In the genomic region with DNA sequence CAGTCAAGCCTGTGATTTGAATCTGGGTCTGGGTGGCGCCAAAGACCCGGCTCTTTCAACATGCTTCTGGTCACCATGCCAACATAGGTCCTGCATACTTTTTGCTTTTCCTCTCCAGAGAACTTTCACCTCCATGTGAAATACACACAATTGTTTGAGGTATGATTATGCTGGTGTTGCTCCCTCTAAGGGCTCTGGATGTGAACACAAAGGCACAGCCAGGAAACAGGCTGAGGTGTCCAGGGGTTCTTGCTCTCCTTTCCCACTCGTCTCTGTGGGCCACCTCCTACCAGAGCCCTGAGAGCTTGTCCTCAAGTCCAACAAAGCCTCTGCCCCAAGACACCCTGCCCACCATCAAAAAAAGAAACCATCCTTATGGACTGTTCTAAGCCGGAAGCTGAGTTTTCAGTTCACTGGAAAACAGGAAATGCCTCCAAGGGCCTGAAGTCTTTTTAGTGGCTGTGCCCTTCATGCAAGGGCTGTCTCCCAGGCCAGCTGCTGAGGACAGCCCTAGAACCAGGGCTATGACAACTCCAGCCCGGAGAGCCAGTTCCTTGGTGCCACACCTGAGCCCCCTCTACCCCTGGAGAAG, we compare ENCODE assay signal across 29 cellular contexts.
DNase-seq lines count a peak whose midpoint lies in the region; ATAC-seq and TF ChIP-seq lines count a peak whose summit lies in the region.
"Had no signal": no experiment of that assay in that cellular context is flagged by ENCODE, and none has a peak within 500 bp of the region (broad histone marks: within the 10 kb centered on the region; RNA-seq: fewer than 3 reads in every experiment).

No MANE protein-coding gene starts in this region.

- no peaks in the 10 kb centered on the region for H3K36me3 Mint-ChIP-seq in stimulated activated naive CD8-positive, alpha-beta T cell treated with anti-CD3 and anti-CD28 coated beads, Interleukin-15, Interleukin-2, amounts not matched to agents 100 ng/mL and 50 ng/mL, for 24 hours (ENCODE audit: low read depth)
- H3K36me3 Mint-ChIP-seq in Calu3 (ENCODE audit: insufficient read depth, unreplicated experiment): no peaks in the 10 kb centered on the region
- H3K36me3 Mint-ChIP-seq: CD4-positive, CD25-positive, alpha-beta regulatory T cell had no signal

- no peaks in the 10 kb centered on the region for H3K27me3 ChIP-seq in upper lobe of left lung
- H3K27me3 ChIP-seq: MG63, thyroid gland had no signal

- peak overlapping the region; percentile 21 to 71 (median 65) for H3K27ac ChIP-seq in upper lobe of left lung
- H3K27ac ChIP-seq: HL-60, SK-N-MC had no signal

- H3K9me3 Mint-ChIP-seq in stimulated activated naive CD8-positive, alpha-beta T cell treated with anti-CD3 and anti-CD28 coated beads, Interleukin-15, Interleukin-2, amounts not matched to agents 100 ng/mL and 50 ng/mL, for 24 hours: no peaks in the 10 kb centered on the region
- H3K9me3 Mint-ChIP-seq in Calu3 (ENCODE audit: low read depth, unreplicated experiment): peaks cover 4% of the 10 kb centered on the region
- H3K9me3 Mint-ChIP-seq: activated CD4-positive, alpha-beta memory T cell treated with anti-CD3 and anti-CD28 coated beads, Interleukin-2, amount 10 ng/mL, durations not matched to agents 7 days and 5 days; activated naive CD4-positive, alpha-beta T cell treated with anti-CD3 and anti-CD28 coated beads, Interleukin-2, amount 10 ng/mL, durations not matched to agents 7 days and 5 days; CD4-positive, CD25-positive, alpha-beta regulatory T cell; central memory CD8-positive, alpha-beta T cell had no signal

- TF ChIP-seq POLR2A in upper lobe of left lung (IDR thresholded peaks at IDR 0.05) (no peak), erythroblast (IDR thresholded peaks at IDR 0.05; ENCODE audit: low read length) (no peak)

- CTCF ChIA-PET in Calu3 (lab: Charles Lee): interaction anchor here (0.6 kb wide), 1 partner anchor 213 kb away, joined by 5 read pairs; no protein-coding TSS in a partner anchor

- TF ChIP-seq CTCF in choroid plexus epithelial cell (conservative IDR thresholded peaks at IDR 0.05; ENCODE audit: low read depth, low read length): no peak
- TF ChIP-seq CTCF in upper lobe of left lung (IDR thresholded peaks at IDR 0.05): no peak
- TF ChIP-seq CTCF in Calu3 (IDR thresholded peaks at IDR 0.05; ENCODE audit: unreplicated experiment): no peak

- no peak for TF ChIP-seq EP300 in upper lobe of left lung (IDR thresholded peaks at IDR 0.05)

- BruUV-seq in Calu3 (replicated peaks; lab: Mats Ljungman, UMichigan): no TSS peak

- no peaks in the 10 kb centered on the region for H3K36me3 ChIP-seq in upper lobe of left lung
- H3K36me3 ChIP-seq: MG63, thyroid gland had no signal

- H3K4me1 ChIP-seq in upper lobe of left lung: peaks cover 28 to 40% (median 30%) of the 10 kb centered on the region in 4 donors

- 50 to 67% methylated on average over 1 to 5 of the region's 5 CpGs for WGBS in upper lobe of left lung, 2 donors

- H3K27me3 Mint-ChIP-seq in stimulated activated naive CD8-positive, alpha-beta T cell treated with anti-CD3 and anti-CD28 coated beads, Interleukin-15, Interleukin-2, amounts not matched to agents 100 ng/mL and 50 ng/mL, for 24 hours: no peaks in the 10 kb centered on the region
- no peaks in the 10 kb centered on the region for H3K27me3 Mint-ChIP-seq in Calu3 (ENCODE audit: unreplicated experiment)
- H3K27me3 Mint-ChIP-seq: activated CD4-positive, alpha-beta memory T cell treated with anti-CD3 and anti-CD28 coated beads, Interleukin-2, amount 10 ng/mL, durations not matched to agents 7 days and 5 days; CD4-positive, CD25-positive, alpha-beta regulatory T cell; central memory CD8-positive, alpha-beta T cell had no signal

- DNase-seq in stimulated activated naive CD8-positive, alpha-beta T cell treated with anti-CD3 and anti-CD28 coated beads, Interleukin-15, Interleukin-2, amounts not matched to agents 100 U/mL and 50 U/mL, for 24 hours: no peak
- peak; percentile 12 for DNase-seq in choroid plexus epithelial cell (ENCODE audit: low read depth)
- peak; percentile 80 to 84 for DNase-seq in lung microvascular endothelial cell (ENCODE audit: low read depth in 2 of 2)
- DNase-seq in upper lobe of left lung: no peak
- no peak for DNase-seq in activated gamma-delta T cell (lab: John Stamatoyannopoulos, UW)
- no peak for DNase-seq in erythroblast (lab: John Stamatoyannopoulos, UW)
- DNase-seq in Calu3: no peak
- DNase-seq: activated CD4-positive, alpha-beta memory T cell treated with anti-CD3 and anti-CD28 coated beads, Interleukin-2, amount 10 ng/mL, durations not matched to agents 7 days and 5 days; activated CD4-positive, CD25-positive, alpha-beta regulatory T cell; activated naive CD4-positive, alpha-beta T cell treated with anti-CD3 and anti-CD28 coated beads, Interleukin-2, amount 10 ng/mL, durations not matched to agents 7 days and 5 days; activated T-cell treated with anti-CD3 and anti-CD28 coated beads, Interleukin-2, amount 50 U/mL, for 1 hour; anterior cingulate cortex; CD4-positive, CD25-positive, alpha-beta regulatory T cell; left colon; MG63; midbrain; NCI-H1436; NCI-H524; stimulated activated CD4-positive, alpha-beta T cell treated with anti-CD3 and anti-CD28 coated beads, Interleukin-2, amount 100 ng/mL, for 48 hours; stimulated activated naive CD4-positive, alpha-beta T cell; T1000; thyroid gland had no signal

- peaks cover 20% of the 10 kb centered on the region for H3K4me1 Mint-ChIP-seq in stimulated activated naive CD8-positive, alpha-beta T cell treated with anti-CD3 and anti-CD28 coated beads, Interleukin-15, Interleukin-2, amounts not matched to agents 100 ng/mL and 50 ng/mL, for 24 hours (ENCODE audit: low read depth)
- H3K4me1 Mint-ChIP-seq in Calu3 (ENCODE audit: low read depth, unreplicated experiment): no peaks in the 10 kb centered on the region
- H3K4me1 Mint-ChIP-seq: nephron had no signal

- H3K4me3 ChIP-seq in choroid plexus epithelial cell (ENCODE audit: low read depth, low read length) (no peak overlapping the region), upper lobe of left lung (no peak overlapping the region)
- H3K4me3 ChIP-seq: MG63, SK-N-MC, smooth muscle cell, thyroid gland had no signal

- H3K4me3 Mint-ChIP-seq in stimulated activated naive CD8-positive, alpha-beta T cell treated with anti-CD3 and anti-CD28 coated beads, Interleukin-15, Interleukin-2, amounts not matched to agents 100 ng/mL and 50 ng/mL, for 24 hours: no peak overlapping the region
- H3K4me3 Mint-ChIP-seq in Calu3 (ENCODE audit: low read depth, unreplicated experiment): no peak overlapping the region
- H3K4me3 Mint-ChIP-seq: activated CD4-positive, alpha-beta memory T cell treated with anti-CD3 and anti-CD28 coated beads, Interleukin-2, amount 10 ng/mL, durations not matched to agents 7 days and 5 days; activated naive CD4-positive, alpha-beta T cell treated with anti-CD3 and anti-CD28 coated beads, Interleukin-2, amount 10 ng/mL, durations not matched to agents 7 days and 5 days; central memory CD8-positive, alpha-beta T cell; nephron had no signal

- intact Hi-C loops in Calu3 (cut with micrococcal nuclease; ENCODE audit: unreplicated experiment): no loop called here

- no peak for ATAC-seq in stimulated activated naive CD8-positive, alpha-beta T cell treated with anti-CD3 and anti-CD28 coated beads, Interleukin-15, Interleukin-2, amounts not matched to agents 100 U/mL and 50 U/mL, for 24 hours
- ATAC-seq in upper lobe of left lung (ENCODE audit: low FRiP score in 2 of 2): no peak
- ATAC-seq: esophagus mucosa, left colon had no signal

- no peaks in the 10 kb centered on the region for H3K9me3 ChIP-seq in upper lobe of left lung
- H3K9me3 ChIP-seq: MG63, thyroid gland had no signal

- H3K27ac Mint-ChIP-seq in stimulated activated naive CD8-positive, alpha-beta T cell treated with anti-CD3 and anti-CD28 coated beads, Interleukin-15, Interleukin-2, amounts not matched to agents 100 ng/mL and 50 ng/mL, for 24 hours: peak overlapping the region; percentile 49
- no peak overlapping the region for H3K27ac Mint-ChIP-seq in Calu3 (ENCODE audit: unreplicated experiment)
- H3K27ac Mint-ChIP-seq: activated CD4-positive, alpha-beta memory T cell treated with anti-CD3 and anti-CD28 coated beads, Interleukin-2, amount 10 ng/mL, durations not matched to agents 7 days and 5 days; activated naive CD4-positive, alpha-beta T cell treated with anti-CD3 and anti-CD28 coated beads, Interleukin-2, amount 10 ng/mL, durations not matched to agents 7 days and 5 days; nephron had no signal

Comparison
In these comparisons a context has a peak if more than half of its experiments do, and no peak if none do; other contexts are left out.
1. DNase-seq: peak in choroid plexus epithelial cell (single experiment) and lung microvascular endothelial cell (2 of 2); none in stimulated activated naive CD8-positive, alpha-beta T cell treated with anti-CD3 and anti-CD28 coated beads, Interleukin-15, Interleukin-2, amounts not matched to agents 100 U/mL and 50 U/mL, for 24 hours (single experiment), upper lobe of left lung (0 of 2), activated gamma-delta T cell (single experiment), erythroblast (0 of 2) and Calu3 (single experiment).